In genomic region chr1:63269571-63269970, GRCh38 we compare ENCODE assay signal across 18 cellular contexts. TPM values are rescaled to one million over a fixed set of nuclear protein-coding genes. Genes with fewer than 3 reads are reported as not detected.
"Had no signal": no experiment of that assay in that cellular context is flagged by ENCODE, and none has a peak within 500 bp of the region (broad histone marks: within the 10 kb centered on the region; RNA-seq: fewer than 3 reads in every experiment).

No MANE protein-coding gene starts in this region.

- H3K36me3 Mint-ChIP-seq: stimulated activated effector memory CD8-positive, alpha-beta T cell treated with anti-CD3 and anti-CD28 coated beads, Interleukin-12 subunit alpha, Interleukin-12 subunit beta, amount 100 ng/mL, for 72 hours had no signal

- ATAC-seq: activated CD8-positive, alpha-beta T cell treated with anti-CD3 and anti-CD28 coated beads, Interleukin-2, amount 10 ng/mL, durations not matched to agents 7 days and 5 days; foreskin keratinocyte; heart left ventricle; stimulated activated effector memory CD8-positive, alpha-beta T cell treated with anti-CD3 and anti-CD28 coated beads, Interleukin-12 subunit alpha, Interleukin-12 subunit beta, amount 100 ng/mL, for 72 hours had no signal

- H3K4me3 ChIP-seq: ascending aorta, cardiac muscle cell, esophagus squamous epithelium, heart left ventricle, ovary, smooth muscle cell, thyroid gland, uterus had no signal

- H3K27me3 ChIP-seq: ascending aorta, cardiac muscle cell, ovary, thyroid gland had no signal

- H3K4me1 Mint-ChIP-seq: nephron progenitor cell; stimulated activated effector memory CD8-positive, alpha-beta T cell treated with anti-CD3 and anti-CD28 coated beads, Interleukin-12 subunit alpha, Interleukin-12 subunit beta, amount 100 ng/mL, for 72 hours had no signal

- H3K4me1 ChIP-seq: ascending aorta, esophagus squamous epithelium, foreskin keratinocyte, heart left ventricle, thyroid gland, uterus had no signal

- H3K36me3 ChIP-seq: ascending aorta, cardiac muscle cell, esophagus squamous epithelium, heart left ventricle, ovary, thyroid gland, uterus had no signal

- H3K9me3 ChIP-seq: ascending aorta, esophagus squamous epithelium, heart left ventricle, ovary, thyroid gland, uterus had no signal

- H3K4me2 ChIP-seq: smooth muscle cell had no signal

- FAIRE-seq: endometrium, islet of Langerhans had no signal

- DNase-seq: activated CD4-positive, alpha-beta T cell treated with anti-CD3 and anti-CD28 coated beads for 4 hours; activated CD8-positive, alpha-beta memory T cell treated with anti-CD3 and anti-CD28 coated beads, Interleukin-2, amount 50 U/mL, for 48 hours; activated CD8-positive, alpha-beta T cell treated with anti-CD3 and anti-CD28 coated beads, Interleukin-2, amount 10 ng/mL, durations not matched to agents 7 days and 5 days; activated naive CD4-positive, alpha-beta T cell; esophagus squamous epithelium; heart left ventricle; nephron progenitor cell; ovary; thyroid gland; uterus had no signal

- H3K9me3 Mint-ChIP-seq: nephron progenitor cell; stimulated activated effector memory CD8-positive, alpha-beta T cell treated with anti-CD3 and anti-CD28 coated beads, Interleukin-12 subunit alpha, Interleukin-12 subunit beta, amount 100 ng/mL, for 72 hours had no signal

- H3K4me3 Mint-ChIP-seq: activated CD8-positive, alpha-beta T cell treated with anti-CD3 and anti-CD28 coated beads, Interleukin-2, amount 10 ng/mL, durations not matched to agents 7 days and 5 days; nephron progenitor cell; stimulated activated effector memory CD8-positive, alpha-beta T cell treated with anti-CD3 and anti-CD28 coated beads, Interleukin-12 subunit alpha, Interleukin-12 subunit beta, amount 100 ng/mL, for 72 hours had no signal

- H3K27ac ChIP-seq: ascending aorta, cardiac muscle cell, esophagus squamous epithelium, foreskin keratinocyte, heart left ventricle, ovary, thyroid gland, uterus had no signal

- H3K27ac Mint-ChIP-seq: activated CD8-positive, alpha-beta T cell treated with anti-CD3 and anti-CD28 coated beads, Interleukin-2, amount 10 ng/mL, durations not matched to agents 7 days and 5 days; nephron progenitor cell; stimulated activated effector memory CD8-positive, alpha-beta T cell treated with anti-CD3 and anti-CD28 coated beads, Interleukin-12 subunit alpha, Interleukin-12 subunit beta, amount 100 ng/mL, for 72 hours had no signal

RNA-seq across cellular contexts. Expression of gene FOXD3, which starts 52.8 kb away (rescaled TPM):
- total RNA-seq: activated CD8-positive, alpha-beta T cell treated with anti-CD3 and anti-CD28 coated beads, Interleukin-2, amount 10 ng/mL, durations not matched to agents 7 days and 5 days; ascending aorta; cardiac muscle cell; foreskin keratinocyte; renal cortical epithelial cell; smooth muscle cell had no signal
- polyA plus RNA-seq: cardiac muscle cell, foreskin keratinocyte, smooth muscle cell had no signal
